Comparison of ENCODE assay signal across 22 cellular contexts in genomic region chr5:5800801-5801761, GRCh38.
DNase-seq lines count a peak whose midpoint lies in the region; ATAC-seq and TF ChIP-seq lines count a peak whose summit lies in the region.
"Had no signal": no experiment of that assay in that cellular context is flagged by ENCODE, and none has a peak within 500 bp of the region (broad histone marks: within the 10 kb centered on the region; RNA-seq: fewer than 3 reads in every experiment).

No MANE protein-coding gene starts in this region.

- no peaks in the 10 kb centered on the region for H3K9me3 Mint-ChIP-seq in natural killer cell treated with Interleukin-12 subunit alpha and Interleukin-12 subunit beta and Interleukin-15 and Interleukin-18, amount 100 ng/mL, for 72 hours
- H3K9me3 Mint-ChIP-seq in natural killer cell: no peaks in the 10 kb centered on the region
- no peaks in the 10 kb centered on the region for H3K9me3 Mint-ChIP-seq in activated CD4-positive, alpha-beta T cell treated with anti-CD3 and anti-CD28 coated beads, Interleukin-2, amount 10 ng/mL, durations not matched to agents 24 days and 14 days
- H3K9me3 Mint-ChIP-seq: CD4-positive, alpha-beta T cell had no signal

- no peaks in the 10 kb centered on the region for H3K27me3 ChIP-seq in left ventricle myocardium inferior (ENCODE audit: low read depth)
- H3K27me3 ChIP-seq: BLaER1 treated with 17β-estradiol and CSF1 and Interleukin-3, amounts not matched to agents 10 nM and 100 nM had no signal

- peaks cover 26% of the 10 kb centered on the region for H3K4me1 ChIP-seq in left ventricle myocardium inferior
- H3K4me1 ChIP-seq: BLaER1 treated with 17β-estradiol and CSF1 and Interleukin-3, amounts not matched to agents 10 nM and 100 nM had no signal

- DNase-seq in natural killer cell treated with Interleukin-12 subunit alpha and Interleukin-12 subunit beta and Interleukin-15 and Interleukin-18, amount 100 ng/mL, for 72 hours (ENCODE audit: low spot score): no peak
- DNase-seq in natural killer cell: no peak
- peak; percentile 44 for DNase-seq in left ventricle myocardium inferior
- no peak for DNase-seq in sciatic nerve (ENCODE audit: low spot score)
- no peak for DNase-seq in NCI-H1694 treated with DMSO at 0.1 percent for 48 hours (lab: John Stamatoyannopoulos, UW)
- no peak for DNase-seq in DMS153 (lab: John Stamatoyannopoulos, UW)
- DNase-seq in activated CD4-positive, alpha-beta T cell treated with anti-CD3 and anti-CD28 coated beads, Interleukin-2, amount 10 ng/mL, durations not matched to agents 24 days and 14 days: no peak
- DNase-seq in NCI-H82 treated with DMSO at 0.1 percent for 48 hours (lab: John Stamatoyannopoulos, UW; ENCODE audit: unreplicated experiment): no peak
- DNase-seq: AML-193; CD4-positive, alpha-beta T cell; DMS53; H7; NCI-H1048; NCI-H1417 treated with DMSO at 0.1 percent for 48 hours; NCI-H187; NCI-H2107; NCI-H524; NCI-H748 treated with DMSO at 0.1 percent for 48 hours; PC-9; SHP77 had no signal

- H3K4me1 Mint-ChIP-seq in natural killer cell treated with Interleukin-12 subunit alpha and Interleukin-12 subunit beta and Interleukin-15 and Interleukin-18, amount 100 ng/mL, for 72 hours (ENCODE audit: low read depth in 2 of 2): no peaks in the 10 kb centered on the region
- no peaks in the 10 kb centered on the region for H3K4me1 Mint-ChIP-seq in natural killer cell
- H3K4me1 Mint-ChIP-seq in activated CD4-positive, alpha-beta T cell treated with anti-CD3 and anti-CD28 coated beads, Interleukin-2, amount 10 ng/mL, durations not matched to agents 24 days and 14 days: no peaks in the 10 kb centered on the region

- H3K36me3 Mint-ChIP-seq in natural killer cell treated with Interleukin-12 subunit alpha and Interleukin-12 subunit beta and Interleukin-15 and Interleukin-18, amount 100 ng/mL, for 72 hours: no peaks in the 10 kb centered on the region
- no peaks in the 10 kb centered on the region for H3K36me3 Mint-ChIP-seq in natural killer cell
- H3K36me3 Mint-ChIP-seq in activated CD4-positive, alpha-beta T cell treated with anti-CD3 and anti-CD28 coated beads, Interleukin-2, amount 10 ng/mL, durations not matched to agents 24 days and 14 days (ENCODE audit: low read depth): no peaks in the 10 kb centered on the region

- intact Hi-C loops in natural killer cell (cut with micrococcal nuclease): no loop called here
- intact Hi-C loops in left ventricle myocardium inferior (cut with micrococcal nuclease): no loop called here
- intact Hi-C loops in sciatic nerve (cut with DNase I): no loop called here
- intact Hi-C loops in activated CD4-positive, alpha-beta T cell treated with anti-CD3 and anti-CD28 coated beads, Interleukin-2, amount 10 ng/mL, durations not matched to agents 24 days and 14 days (cut with micrococcal nuclease): no loop called here

- no peak overlapping the region for H3K4me3 ChIP-seq in left ventricle myocardium inferior
- H3K4me3 ChIP-seq: BLaER1 treated with 17β-estradiol and CSF1 and Interleukin-3, amounts not matched to agents 10 nM and 100 nM; PC-9 had no signal

- H3K27ac ChIP-seq in left ventricle myocardium inferior (replicated peaks): peak overlapping the region; percentile 64
- H3K27ac ChIP-seq: BLaER1 treated with 17β-estradiol and CSF1 and Interleukin-3, amounts not matched to agents 10 nM and 100 nM; HL-60; PC-9 had no signal

- no peaks in the 10 kb centered on the region for H3K27me3 Mint-ChIP-seq in natural killer cell treated with Interleukin-12 subunit alpha and Interleukin-12 subunit beta and Interleukin-15 and Interleukin-18, amount 100 ng/mL, for 72 hours
- H3K27me3 Mint-ChIP-seq in natural killer cell (ENCODE audit: low read depth in 2 of 2): no peaks in the 10 kb centered on the region
- no peaks in the 10 kb centered on the region for H3K27me3 Mint-ChIP-seq in activated CD4-positive, alpha-beta T cell treated with anti-CD3 and anti-CD28 coated beads, Interleukin-2, amount 10 ng/mL, durations not matched to agents 24 days and 14 days
- H3K27me3 Mint-ChIP-seq: CD4-positive, alpha-beta T cell had no signal

- no peak overlapping the region for H3K27ac Mint-ChIP-seq in natural killer cell treated with Interleukin-12 subunit alpha and Interleukin-12 subunit beta and Interleukin-15 and Interleukin-18, amount 100 ng/mL, for 72 hours
- H3K27ac Mint-ChIP-seq in natural killer cell: no peak overlapping the region
- H3K27ac Mint-ChIP-seq in activated CD4-positive, alpha-beta T cell treated with anti-CD3 and anti-CD28 coated beads, Interleukin-2, amount 10 ng/mL, durations not matched to agents 24 days and 14 days: no peak overlapping the region
- H3K27ac Mint-ChIP-seq: CD4-positive, alpha-beta T cell had no signal

- peak; percentile 40 to 53 for ATAC-seq in natural killer cell treated with Interleukin-12 subunit alpha and Interleukin-12 subunit beta and Interleukin-15 and Interleukin-18, amount 100 ng/mL, for 72 hours
- no peak for ATAC-seq in natural killer cell
- ATAC-seq in sciatic nerve: peak; percentile 17

- H3K36me3 ChIP-seq in left ventricle myocardium inferior: no peaks in the 10 kb centered on the region
- H3K36me3 ChIP-seq: BLaER1 treated with 17β-estradiol and CSF1 and Interleukin-3, amounts not matched to agents 10 nM and 100 nM had no signal

- H3K4me3 Mint-ChIP-seq in natural killer cell treated with Interleukin-12 subunit alpha and Interleukin-12 subunit beta and Interleukin-15 and Interleukin-18, amount 100 ng/mL, for 72 hours: no peak overlapping the region
- no peak overlapping the region for H3K4me3 Mint-ChIP-seq in natural killer cell
- no peak overlapping the region for H3K4me3 Mint-ChIP-seq in activated CD4-positive, alpha-beta T cell treated with anti-CD3 and anti-CD28 coated beads, Interleukin-2, amount 10 ng/mL, durations not matched to agents 24 days and 14 days
- H3K4me3 Mint-ChIP-seq: CD4-positive, alpha-beta T cell had no signal

- no peak for TF ChIP-seq CTCF in natural killer cell (IDR thresholded peaks at IDR 0.05)
- TF ChIP-seq CTCF in left ventricle myocardium inferior (IDR thresholded peaks at IDR 0.05; ENCODE audit: borderline replicate concordance): no peak

- H3K9me3 ChIP-seq in left ventricle myocardium inferior (replicated peaks): no peaks in the 10 kb centered on the region
- H3K9me3 ChIP-seq: BLaER1 treated with 17β-estradiol and CSF1 and Interleukin-3, amounts not matched to agents 10 nM and 100 nM had no signal

Comparison
In these comparisons a context has a peak if more than half of its experiments do, and no peak if none do; other contexts are left out.
1. ATAC-seq: peak in natural killer cell treated with Interleukin-12 subunit alpha and Interleukin-12 subunit beta and Interleukin-15 and Interleukin-18, amount 100 ng/mL, for 72 hours (2 of 2) and sciatic nerve (single experiment); none in natural killer cell (0 of 3).